ENCODE assay signal across 9 cellular contexts in genomic region chr12:64088431-64089349, GRCh38.
DNase-seq lines count a peak whose midpoint lies in the region; ATAC-seq lines count a peak whose summit lies in the region.
"Had no signal": no experiment of that assay in that cellular context is flagged by ENCODE, and none has a peak within 500 bp of the region (broad histone marks: within the 10 kb centered on the region; RNA-seq: fewer than 3 reads in every experiment).

No MANE protein-coding gene starts in this region.

- no peak overlapping the region for H3K4ac ChIP-seq in trophoblast cell (ENCODE audit: low read depth, low read length)

- H3K4me1 ChIP-seq in trophoblast cell (ENCODE audit: control insufficient read depth in 1 of 2, insufficient read depth in 2 of 2, low read length in 2 of 2) = peaks cover 0 to 5% of the 10 kb centered on the region in 2 experiments

- ATAC-seq in Right ventricle myocardium inferior (peak; percentile 93), GM21619 (IDR thresholded peaks at IDR 0.05; ENCODE audit: unreplicated experiment) (no peak), GM21515 (IDR thresholded peaks at IDR 0.05; ENCODE audit: unreplicated experiment) (no peak)
- no peak for ATAC-seq in stimulated activated memory B cell treated with anti-CD40 and anti-IgM and Interleukin-4, amounts not matched to agents 10 μg/mL and 1 μg/mL and 100 μg/mL, for 72 hours

- WGBS in trophoblast cell (ENCODE audit: extremely low coverage, insufficient coverage, insufficient read length) = no CpG with 5 or more reads among the region's 12 CpGs

- no peak overlapping the region for H2BK12ac ChIP-seq in trophoblast cell (ENCODE audit: low read length)

- intact Hi-C loops in Right ventricle myocardium inferior (cut with DNase I) (loop anchor here (5.0 kb wide), 1 partner anchor 246 kb away; the partner anchor contains the start of gene SRGAP1), cardiac septum (cut with DNase I) (no loop called here)

- H3K4me1 Mint-ChIP-seq in stimulated activated memory B cell treated with anti-CD40 and anti-IgM and Interleukin-4, amounts not matched to agents 10 μg/mL and 1 μg/mL and 100 μg/mL, for 72 hours = no peaks in the 10 kb centered on the region

- H4K8ac ChIP-seq in trophoblast cell (ENCODE audit: low read depth, low read length) = no peak overlapping the region

- no peaks in the 10 kb centered on the region for H3K27me3 Mint-ChIP-seq in stimulated activated memory B cell treated with anti-CD40 and anti-IgM and Interleukin-4, amounts not matched to agents 10 μg/mL and 1 μg/mL and 100 μg/mL, for 72 hours
- H3K27me3 Mint-ChIP-seq: stimulated activated naive CD8-positive, alpha-beta T cell treated with anti-CD3 and anti-CD28 coated beads, Interleukin-15, Interleukin-2, amounts not matched to agents 100 ng/mL and 50 ng/mL, for 24 hours had no signal

- H3K36me3 Mint-ChIP-seq in stimulated activated memory B cell treated with anti-CD40 and anti-IgM and Interleukin-4, amounts not matched to agents 10 μg/mL and 1 μg/mL and 100 μg/mL, for 72 hours = no peaks in the 10 kb centered on the region

- no peak overlapping the region for H3K23ac ChIP-seq in trophoblast cell (ENCODE audit: low read length)

- no peak overlapping the region for H3K27ac Mint-ChIP-seq in stimulated activated memory B cell treated with anti-CD40 and anti-IgM and Interleukin-4, amounts not matched to agents 10 μg/mL and 1 μg/mL and 100 μg/mL, for 72 hours
- H3K27ac Mint-ChIP-seq: stimulated activated naive CD8-positive, alpha-beta T cell treated with anti-CD3 and anti-CD28 coated beads, Interleukin-15, Interleukin-2, amounts not matched to agents 100 ng/mL and 50 ng/mL, for 24 hours had no signal

- H3K36me3 ChIP-seq in SK-N-MC (ENCODE audit: insufficient read depth, low read length) (no peaks in the 10 kb centered on the region), trophoblast cell (ENCODE audit: control insufficient read depth in 1 of 2, insufficient read depth in 2 of 2, low read length in 2 of 2) (no peaks in the 10 kb centered on the region)

- H3K4me3 Mint-ChIP-seq in stimulated activated memory B cell treated with anti-CD40 and anti-IgM and Interleukin-4, amounts not matched to agents 10 μg/mL and 1 μg/mL and 100 μg/mL, for 72 hours = no peak overlapping the region
- H3K4me3 Mint-ChIP-seq: stimulated activated naive CD8-positive, alpha-beta T cell treated with anti-CD3 and anti-CD28 coated beads, Interleukin-15, Interleukin-2, amounts not matched to agents 100 ng/mL and 50 ng/mL, for 24 hours had no signal

- H3K79me2 ChIP-seq in trophoblast cell (ENCODE audit: control insufficient read depth, insufficient read depth, low read length, poor library complexity) = no peaks in the 10 kb centered on the region

- H4K12ac ChIP-seq in trophoblast cell (ENCODE audit: low read depth, low read length) = no peak overlapping the region

- no peaks in the 10 kb centered on the region for H3K27me3 ChIP-seq in trophoblast cell (ENCODE audit: insufficient read depth, low read length)

- no peak overlapping the region for H2BK5ac ChIP-seq in trophoblast cell (ENCODE audit: low read depth, low read length, poor library complexity)

- no peaks in the 10 kb centered on the region for H3K79me1 ChIP-seq in trophoblast cell (ENCODE audit: low read length)

- H3K9ac ChIP-seq in SK-N-MC (ENCODE audit: insufficient read length) = no peak overlapping the region
- no peak overlapping the region for H3K9ac ChIP-seq in trophoblast cell (ENCODE audit: low read length)

- peak overlapping the region; percentile 93 for H3K27ac ChIP-seq in SK-N-MC
- no peak overlapping the region for H3K27ac ChIP-seq in trophoblast cell (ENCODE audit: low read depth, low read length)

- H3K4me2 ChIP-seq in trophoblast cell (ENCODE audit: low read length) = no peak overlapping the region

- H3K9me3 Mint-ChIP-seq in stimulated activated memory B cell treated with anti-CD40 and anti-IgM and Interleukin-4, amounts not matched to agents 10 μg/mL and 1 μg/mL and 100 μg/mL, for 72 hours = no peaks in the 10 kb centered on the region
- H3K9me3 Mint-ChIP-seq: stimulated activated naive CD8-positive, alpha-beta T cell treated with anti-CD3 and anti-CD28 coated beads, Interleukin-15, Interleukin-2, amounts not matched to agents 100 ng/mL and 50 ng/mL, for 24 hours had no signal

- no peak overlapping the region for H4K91ac ChIP-seq in trophoblast cell (ENCODE audit: low read depth, low read length)

- no peak overlapping the region for H3K18ac ChIP-seq in trophoblast cell (ENCODE audit: low read length)

- H2BK120ac ChIP-seq in trophoblast cell (ENCODE audit: insufficient read depth, low read length, poor library complexity) = no peak overlapping the region

- DNase-seq in Right ventricle myocardium inferior (ENCODE audit: missing footprints) (no peak), cardiac septum (ENCODE audit: low spot score) (no peak), SK-N-MC (ENCODE audit: low read depth, low spot score) (peak; percentile 86), foreskin melanocyte (peak; percentile 98), trophoblast cell (peak; percentile 75 to 88)

- H2AK5ac ChIP-seq in trophoblast cell (ENCODE audit: low read length) = no peak overlapping the region

- H2AFZ ChIP-seq in trophoblast cell (ENCODE audit: insufficient read depth, low read length, poor library complexity) = no peak overlapping the region

- peak overlapping the region; percentile 58 for H3K4me3 ChIP-seq in SK-N-MC
- H3K4me3 ChIP-seq in trophoblast cell (ENCODE audit: low read depth, low read length) = no peak overlapping the region

- H3K14ac ChIP-seq in trophoblast cell (ENCODE audit: low read length) = no peak overlapping the region

- H3K9me3 ChIP-seq in SK-N-MC (ENCODE audit: low read depth, low read length) (no peaks in the 10 kb centered on the region), trophoblast cell (ENCODE audit: insufficient read depth, low read depth, low read length) (no peaks in the 10 kb centered on the region)

Comparison
In these comparisons a context has a peak if more than half of its experiments do, and no peak if none do; other contexts are left out.
1. DNase-seq: peak in SK-N-MC (single experiment), foreskin melanocyte (single experiment) and trophoblast cell (2 of 2); none in Right ventricle myocardium inferior (single experiment) and cardiac septum (single experiment).